Comparison of ENCODE assay signal across 10 cellular contexts in the genomic region with DNA sequence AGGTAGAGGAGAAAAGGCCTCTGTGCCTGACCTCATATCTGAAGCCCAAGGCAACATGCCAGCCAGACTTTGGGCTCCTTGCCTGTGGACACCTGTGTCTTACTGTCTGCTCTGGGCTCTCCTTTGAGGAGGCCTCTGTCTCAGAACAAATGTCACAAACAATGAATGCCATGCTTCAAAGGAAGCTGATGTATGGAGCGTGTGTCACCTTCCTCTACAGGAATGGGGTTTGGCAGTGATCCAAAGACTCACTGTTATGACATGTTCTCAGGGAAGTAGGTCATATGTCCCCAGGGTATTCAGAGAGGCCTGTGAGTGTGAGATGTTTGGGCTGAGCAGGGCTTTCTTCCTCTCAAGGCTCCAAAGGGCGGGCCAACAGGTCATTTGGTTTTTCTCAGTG. TPM values are rescaled to one million over a fixed set of nuclear protein-coding genes. Genes with fewer than 3 reads are reported as not detected.
DNase-seq lines count a peak whose midpoint lies in the region; ATAC-seq, FAIRE-seq and TF ChIP-seq lines count a peak whose summit lies in the region.
"Had no signal": no experiment of that assay in that cellular context is flagged by ENCODE, and none has a peak within 500 bp of the region (broad histone marks: within the 10 kb centered on the region; RNA-seq: fewer than 3 reads in every experiment).

No MANE protein-coding gene starts in this region.

- FAIRE-seq in H54 (lab: Jason Lieb, UNC) (peak; percentile 75), GM12891 (lab: Jason Lieb, UNC) (no peak)
- FAIRE-seq: GM18507 had no signal

- intact Hi-C loops in left cardiac atrium (cut with DNase I): no loop called here

- ATAC-seq in left cardiac atrium (peak; percentile 57 to 58), HG03571 (IDR thresholded peaks at IDR 0.05; ENCODE audit: unreplicated experiment) (no peak), HG03439 (IDR thresholded peaks at IDR 0.05; ENCODE audit: unreplicated experiment) (no peak)

- TF ChIP-seq POLR2A in H54 (IDR thresholded peaks at IDR 0.05; ENCODE audit: low read depth, low read length) (no peak), GM12891 (IDR thresholded peaks at IDR 0.05; ENCODE audit: low read depth, low read length) (no peak)

- DNase-seq in AML-193 (lab: John Stamatoyannopoulos, UW): peak; percentile 65 to 70
- peak; percentile 28 for DNase-seq in H54 (ENCODE audit: insufficient read length, low spot score)
- DNase-seq in SKM-1 treated with dmso at 0.1 percent for 144 hours (lab: John Stamatoyannopoulos, UW; ENCODE audit: unreplicated experiment): peak; percentile 83
- no peak for DNase-seq in left cardiac atrium
- no peak for DNase-seq in GM12891 (ENCODE audit: insufficient read length, low spot score)
- DNase-seq in UCSD-AML1 (lab: John Stamatoyannopoulos, UW; ENCODE audit: unreplicated experiment): no peak

TF ChIP-seq in GM12891, 5 proteins besides CTCF, POLR2A, EP300 and RAD21:
- no peak for TF ChIP-seq SPI1 (IDR thresholded peaks at IDR 0.05; ENCODE audit: low read depth, low read length)
- TF ChIP-seq TAF1 (IDR thresholded peaks at IDR 0.05; ENCODE audit: low read depth, low read length): no peak
- no peak for TF ChIP-seq PAX5 (IDR thresholded peaks at IDR 0.05; ENCODE audit: insufficient read depth, low read length, severe bottlenecking)
- TF ChIP-seq POLR2AphosphoS5 (IDR thresholded peaks at IDR 0.05; ENCODE audit: low read depth, low read length): no peak
- TF ChIP-seq POU2F2 (IDR thresholded peaks at IDR 0.05; ENCODE audit: low read depth, low read length): no peak

RNA-seq across cellular contexts. Expression of gene PTPRE, which starts 38.4 kb away (rescaled TPM):
- 10 to 100 TPM; 14.2 to 24.3 TPM for total RNA-seq in left cardiac atrium
- polyA plus RNA-seq in GM12891 (2012; ENCODE audit: low read depth, missing spikeins): 1.4 TPM

RNA-seq across cellular contexts. Expression of gene CLRN3, which starts 52.6 kb away (rescaled TPM):
- not detected for total RNA-seq in left cardiac atrium
- polyA plus RNA-seq in GM12891 (2012; ENCODE audit: low read depth, missing spikeins): not detected
- total RNA-seq: T-helper 2 cell treated with Interferon-gamma antibody and Interleukin-4, amounts not matched to agents 100 ng/mL and 5 ng/mL, for 36 hours had no signal

Comparison
In these comparisons a context has a peak if more than half of its experiments do, and no peak if none do; other contexts are left out.
1. DNase-seq: peak in AML-193 (2 of 2), H54 (single experiment) and SKM-1 treated with dmso at 0.1 percent for 144 hours (single experiment); none in left cardiac atrium (single experiment), GM12891 (single experiment) and UCSD-AML1 (single experiment).
2. ATAC-seq: peak in left cardiac atrium (2 of 2); none in HG03571 (single experiment) and HG03439 (single experiment).